8 cellular contexts compared by ENCODE assay signal in the genomic region with DNA sequence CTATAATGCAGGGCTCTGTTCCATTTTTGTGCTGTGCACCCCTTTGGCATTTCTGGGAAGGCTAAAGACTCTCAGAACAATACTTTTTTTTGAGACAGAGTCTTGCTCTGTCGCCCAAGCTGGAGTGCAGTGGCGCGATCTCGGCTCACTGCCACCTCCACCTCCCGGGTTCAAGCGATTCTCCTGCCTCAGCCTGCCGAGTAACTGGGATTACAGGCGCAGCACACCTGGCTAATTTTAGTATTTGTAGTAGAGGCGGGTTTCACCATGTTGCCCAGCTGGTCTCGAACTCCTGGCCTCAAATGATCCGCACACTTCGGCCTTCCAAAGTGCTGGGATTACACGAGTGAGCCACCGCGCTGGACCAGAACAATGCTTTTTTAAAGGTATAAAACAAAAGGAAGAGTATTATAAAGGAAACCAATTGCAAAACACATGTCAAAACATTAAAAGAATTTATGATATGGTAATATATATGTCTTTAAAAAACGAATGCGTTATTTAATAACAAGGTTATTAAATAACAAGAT. TPM values are rescaled to one million over a fixed set of nuclear protein-coding genes. Genes with fewer than 3 reads are reported as not detected.
DNase-seq lines count a peak whose midpoint lies in the region; FAIRE-seq and TF ChIP-seq lines count a peak whose summit lies in the region.

No MANE protein-coding gene starts in this region.

- DNase-seq in BJ (ENCODE audit: low read depth) (no peak), colonic mucosa (no peak), D721Med (ENCODE audit: insufficient read length, low spot score) (no peak), globus pallidus (ENCODE audit: low spot score) (no peak), GM19238 (ENCODE audit: insufficient read length, low spot score) (no peak), G401 (ENCODE audit: low spot score) (no peak)

- in situ Hi-C loops in G401 (cut with HindIII; ENCODE audit: low sequenced_read_pairs) = no loop called here

- POLR2A ChIA-PET in BJ (lab: Charles Lee) = no interaction called here

- intact Hi-C loops in colonic mucosa (cut with DNase I) = no loop called here

- H3K9ac ChIP-seq in colonic mucosa (ENCODE audit: low read depth in 2 of 2, low read length in 2 of 2) = peak overlapping the region; percentile 96 to 99

- H3K36me3 ChIP-seq in BJ (ENCODE audit: control insufficient read depth, insufficient read depth, low read length) (no peaks in the 10 kb centered on the region), KOPT-K1 (ENCODE audit: insufficient read depth, low read length) (no peaks in the 10 kb centered on the region), colonic mucosa (no peaks in the 10 kb centered on the region)

- FAIRE-seq in D721Med (lab: Jason Lieb, UNC) = no peak

- H3K27me3 Mint-ChIP-seq in nephron (ENCODE audit: low read depth) = peaks cover 48% of the 10 kb centered on the region

- TF ChIP-seq CTCF in BJ (IDR thresholded peaks at IDR 0.05; ENCODE audit: insufficient read depth, low read depth, low read length) (no peak), colonic mucosa (IDR thresholded peaks at IDR 0.05) (peak; percentile 1), nephron (IDR thresholded peaks at IDR 0.05; ENCODE audit: unreplicated experiment in 3 of 3) (no peak), D721Med (IDR thresholded peaks at IDR 0.05; ENCODE audit: insufficient read depth, missing control alignments) (no peak)

- H3K4me3 Mint-ChIP-seq in nephron = peak overlapping the region; percentile 90 to 93 (median 91)

- H3K9me3 ChIP-seq in KOPT-K1 (ENCODE audit: insufficient read depth, low read length, poor library complexity, severe bottlenecking) (no peaks in the 10 kb centered on the region), colonic mucosa (no peaks in the 10 kb centered on the region)

- H3K9me3 Mint-ChIP-seq in nephron = no peaks in the 10 kb centered on the region

- no peaks in the 10 kb centered on the region for H3K36me3 Mint-ChIP-seq in nephron (ENCODE audit: low read depth)

- peak overlapping the region; percentile 62 to 92 (median 87) for H3K27ac Mint-ChIP-seq in nephron

- H3K27ac ChIP-seq in KOPT-K1 (ENCODE audit: low read depth, low read length, poor library complexity, severe bottlenecking) = peak overlapping the region; percentile 45
- peak overlapping the region; percentile 97 for H3K27ac ChIP-seq in colonic mucosa

- no peaks in the 10 kb centered on the region for H3K27me3 ChIP-seq in BJ (ENCODE audit: control insufficient read depth, insufficient read depth, low read length)
- H3K27me3 ChIP-seq in colonic mucosa = no peaks in the 10 kb centered on the region

- CTCF ChIA-PET in BJ (lab: Yijun Ruan, JAX) = interaction anchor here (1.2 to 1.5 kb wide), 2 partner anchors 14 to 21 kb away, joined by 3 to 4 read pairs; no protein-coding TSS in a partner anchor

- H3K4me1 Mint-ChIP-seq in nephron = peaks cover 22% of the 10 kb centered on the region

- H3K4me3 ChIP-seq in BJ (ENCODE audit: low read depth, low read length) = peak overlapping the region; percentile 69
- peak overlapping the region; percentile 51 for H3K4me3 ChIP-seq in colonic mucosa

- H3K4me1 ChIP-seq in colonic mucosa = peaks cover 8% of the 10 kb centered on the region

RNA-seq across cellular contexts. Expression of a gene that starts 1.0 kb away (rescaled TPM):
- polyA plus RNA-seq in BJ (2011; rRNA removed) = 40.6 and 47.5 TPM in 2 replicates
- polyA minus RNA-seq in BJ (2011; rRNA and poly(A)+ RNA removed) = 18.1 and 29.7 TPM in 2 replicates
- total RNA-seq in colonic mucosa = 100 to 1,000 TPM; 308 to 500 TPM
- 80.3 and 91.1 TPM in 2 replicates for total RNA-seq in G401 (2014; rRNA removed; shearing (Covaris generic))

RNA-seq across cellular contexts. Expression of a gene that starts 48.6 kb away (rescaled TPM):
- 12.4 and 18.8 TPM in 2 replicates for polyA plus RNA-seq in BJ (2011; rRNA removed)
- 7.3 and 8.4 TPM in 2 replicates for polyA minus RNA-seq in BJ (2011; rRNA and poly(A)+ RNA removed)
- 10 to 100 TPM; 28.3 to 31.9 TPM for total RNA-seq in colonic mucosa
- total RNA-seq in G401 (2014; rRNA removed; shearing (Covaris generic)) = 53.4 and 114 TPM in 2 replicates
